Comparison of ENCODE assay signal across 19 cellular contexts in the genomic region with DNA sequence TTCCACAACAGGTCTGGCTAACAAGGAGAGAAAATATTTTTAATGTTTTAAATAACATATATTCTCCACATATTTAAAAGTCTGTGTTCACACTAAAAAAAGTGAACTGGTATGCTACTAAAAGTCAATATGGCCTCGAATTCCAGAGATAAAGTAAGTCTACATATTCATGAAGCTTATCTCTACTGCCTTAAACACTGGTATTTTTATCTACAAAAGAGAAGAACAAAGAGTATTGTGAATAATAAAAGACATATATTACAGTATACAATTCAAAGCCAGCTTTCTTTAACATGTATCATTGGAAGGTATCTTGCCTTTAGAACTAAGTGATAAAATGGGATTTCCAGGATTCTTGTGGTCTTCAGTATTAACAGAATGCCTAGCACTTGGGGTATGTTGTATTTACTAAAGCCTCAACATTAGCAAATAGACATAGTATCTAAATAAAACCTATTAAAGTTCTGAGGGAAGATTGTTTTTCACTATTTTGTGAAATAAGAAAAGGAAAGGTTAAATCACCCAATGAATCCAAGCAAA.
"Had no signal": no experiment of that assay in that cellular context is flagged by ENCODE, and none has a peak within 500 bp of the region (broad histone marks: within the 10 kb centered on the region; RNA-seq: fewer than 3 reads in every experiment).

No MANE protein-coding gene starts in this region.

- H3K27me3 Mint-ChIP-seq: naive thymus-derived CD8-positive, alpha-beta T cell; type B pancreatic cell had no signal

- H3K9me3 Mint-ChIP-seq: immature natural killer cell, type B pancreatic cell had no signal

- H3K36me3 Mint-ChIP-seq: naive thymus-derived CD8-positive, alpha-beta T cell had no signal

- H3K36me3 ChIP-seq: neutrophil had no signal

- DNase-seq: cortex of kidney; dorsolateral prefrontal cortex; effector CD8-positive, alpha-beta T cell; immature natural killer cell; kidney; left cardiac atrium; left ventricle myocardium superior; mucosa of descending colon; naive thymus-derived CD8-positive, alpha-beta T cell; posterior cingulate gyrus; sigmoid colon; stimulated activated CD4-positive, alpha-beta T cell treated with anti-CD3 and anti-CD28 coated beads, Interleukin-12 subunit alpha, Interleukin-12 subunit beta, amount 100 ng/mL, for 4 hours; stimulated activated naive CD4-positive, alpha-beta T cell treated with Interleukin-2 at 50 U/mL for 16 hours had no signal

- FAIRE-seq: frontal cortex, kidney had no signal

- H3K27me3 ChIP-seq: dorsolateral prefrontal cortex, neutrophil, sigmoid colon, vagina had no signal

- H3K27ac ChIP-seq: neutrophil, sigmoid colon, skin epidermis, vagina had no signal

- H3K4me3 ChIP-seq: dorsolateral prefrontal cortex, lung, mucosa of descending colon, sigmoid colon, skin epidermis, vagina had no signal

- H3K27ac Mint-ChIP-seq: immature natural killer cell; naive thymus-derived CD8-positive, alpha-beta T cell; type B pancreatic cell had no signal

- H3K9me3 ChIP-seq: mucosa of descending colon, neutrophil, sigmoid colon, vagina had no signal

- ATAC-seq: left cardiac atrium; left ventricle myocardium superior; mucosa of descending colon; naive thymus-derived CD8-positive, alpha-beta T cell had no signal

- H3K4me3 Mint-ChIP-seq: immature natural killer cell; naive thymus-derived CD8-positive, alpha-beta T cell; type B pancreatic cell had no signal
